32 cellular contexts compared by ENCODE assay signal in the genomic region with DNA sequence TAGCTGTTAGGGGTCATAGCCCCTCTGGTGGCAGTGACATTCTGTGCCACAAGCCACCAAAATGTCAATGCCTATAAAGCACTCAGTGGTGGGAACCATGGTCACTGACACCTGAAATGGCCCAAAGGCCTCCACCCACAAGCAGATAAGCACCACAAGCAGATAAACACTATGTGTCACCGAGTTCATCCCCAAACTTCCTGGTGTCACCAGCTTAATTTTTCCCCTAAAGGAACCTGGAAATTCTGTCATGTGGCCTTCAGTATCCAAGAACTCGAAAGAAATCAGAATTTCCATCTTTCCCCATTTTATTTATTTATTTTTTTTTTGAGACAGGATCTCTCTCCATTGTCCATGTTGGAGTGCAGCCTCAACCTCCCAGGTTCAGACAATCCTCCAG. TPM values are rescaled to one million over a fixed set of nuclear protein-coding genes. Genes with fewer than 3 reads are reported as not detected.
"Had no signal": no experiment of that assay in that cellular context is flagged by ENCODE, and none has a peak within 500 bp of the region (broad histone marks: within the 10 kb centered on the region; RNA-seq: fewer than 3 reads in every experiment).

No MANE protein-coding gene starts in this region.

- H3K27me3 ChIP-seq: stomach, suprapubic skin, testis, thyroid gland, tibial artery, tibial nerve, transverse colon, upper lobe of left lung, upper lobe of right lung, uterus, vagina had no signal

- H3K9me3 ChIP-seq: stomach, suprapubic skin, testis, thoracic aorta, thyroid gland, tibial artery, tibial nerve, transverse colon, upper lobe of left lung, upper lobe of right lung, uterus, vagina had no signal

- DNase-seq: stimulated activated CD4-positive, alpha-beta T cell treated with anti-CD3 and anti-CD28 coated beads, Interleukin-2, amount 100 ng/mL, for 48 hours; stimulated activated CD4-positive, alpha-beta T cell treated with anti-CD3 and anti-CD28 coated beads, Interleukin-4, amount 100 ng/mL, for 1 hour; stimulated activated CD4-positive, alpha-beta T cell treated with anti-CD3 and anti-CD28 coated beads, Interleukin-4, amount 100 ng/mL, for 24 hours; stimulated activated CD4-positive, alpha-beta T cell treated with anti-CD3 and anti-CD28 coated beads, Interleukin-4, amount 100 ng/mL, for 4 hours; stimulated activated CD8-positive, alpha-beta memory T cell treated with anti-CD3 and anti-CD28 coated beads, Interleukin-4, amount 100 ng/mL, for 48 hours; stimulated activated naive B cell treated with anti-CD40 and anti-IgM and Interleukin-4, amounts not matched to agents 10 μg/mL and 1 μg/mL and 100 μg/mL, for 72 hours; stimulated activated naive CD4-positive, alpha-beta T cell; stimulated activated naive CD4-positive, alpha-beta T cell treated with Interleukin-2 at 50 U/mL for 16 hours; stimulated activated naive CD8-positive, alpha-beta T cell treated with anti-CD3 and anti-CD28 coated beads, Interleukin-15, amount 100 ng/mL, for 72 hours; stimulated activated naive CD8-positive, alpha-beta T cell treated with anti-CD3 and anti-CD28 coated beads, Interleukin-15, Interleukin-2, amounts not matched to agents 100 U/mL and 50 U/mL, for 24 hours; stomach; substantia nigra; testis; thyroid gland; transverse colon; upper lobe of left lung; upper lobe of right lung; uterus had no signal

- H3K27me3 Mint-ChIP-seq: stimulated activated memory B cell treated with anti-CD40 and anti-IgM and Interleukin-4, amounts not matched to agents 10 μg/mL and 1 μg/mL and 100 μg/mL, for 72 hours; stimulated activated naive B cell treated with anti-CD40 and anti-IgM and Interleukin-4, amounts not matched to agents 10 μg/mL and 1 μg/mL and 100 μg/mL, for 72 hours; stimulated activated naive CD8-positive, alpha-beta T cell treated with anti-CD3 and anti-CD28 coated beads, Interleukin-15, amount 100 ng/mL, for 72 hours; stimulated activated naive CD8-positive, alpha-beta T cell treated with anti-CD3 and anti-CD28 coated beads, Interleukin-15, Interleukin-2, amounts not matched to agents 100 ng/mL and 50 ng/mL, for 24 hours had no signal

- H3K36me3 ChIP-seq: thyroid gland, transverse colon, uterus, vagina had no signal

- FAIRE-seq: urothelium cell line had no signal

- H3K4me3 Mint-ChIP-seq: stimulated activated effector memory CD8-positive, alpha-beta T cell treated with anti-CD3 and anti-CD28 coated beads, Interleukin-12 subunit alpha, Interleukin-12 subunit beta, amount 100 ng/mL, for 72 hours; stimulated activated memory B cell treated with anti-CD40 and anti-IgM and Interleukin-4, amounts not matched to agents 10 μg/mL and 1 μg/mL and 100 μg/mL, for 72 hours; stimulated activated naive B cell treated with anti-CD40 and anti-IgM and Interleukin-4, amounts not matched to agents 10 μg/mL and 1 μg/mL and 100 μg/mL, for 72 hours; stimulated activated naive CD8-positive, alpha-beta T cell treated with anti-CD3 and anti-CD28 coated beads, Interleukin-15, amount 100 ng/mL, for 72 hours; stimulated activated naive CD8-positive, alpha-beta T cell treated with anti-CD3 and anti-CD28 coated beads, Interleukin-15, Interleukin-2, amounts not matched to agents 100 ng/mL and 50 ng/mL, for 24 hours; type B pancreatic cell had no signal

- H3K4me3 ChIP-seq: stomach, suprapubic skin, testis, thoracic aorta, thyroid gland, tibial artery, tibial nerve, transverse colon, upper lobe of left lung, upper lobe of right lung, uterus, vagina had no signal

- H3K27ac ChIP-seq: stomach, suprapubic skin, testis, thoracic aorta, thyroid gland, tibial artery, tibial nerve, transverse colon, upper lobe of left lung, upper lobe of right lung, uterus, vagina had no signal

- H3K27ac Mint-ChIP-seq: stimulated activated memory B cell treated with anti-CD40 and anti-IgM and Interleukin-4, amounts not matched to agents 10 μg/mL and 1 μg/mL and 100 μg/mL, for 72 hours; stimulated activated naive B cell treated with anti-CD40 and anti-IgM and Interleukin-4, amounts not matched to agents 10 μg/mL and 1 μg/mL and 100 μg/mL, for 72 hours; stimulated activated naive CD8-positive, alpha-beta T cell treated with anti-CD3 and anti-CD28 coated beads, Interleukin-15, amount 100 ng/mL, for 72 hours; type B pancreatic cell had no signal

- ATAC-seq: stimulated activated effector memory CD8-positive, alpha-beta T cell treated with anti-CD3 and anti-CD28 coated beads, Interleukin-12 subunit alpha, Interleukin-12 subunit beta, amount 100 ng/mL, for 72 hours; stimulated activated memory B cell treated with anti-CD40 and anti-IgM and Interleukin-4, amounts not matched to agents 10 μg/mL and 1 μg/mL and 100 μg/mL, for 72 hours; stimulated activated naive B cell treated with anti-CD40 and anti-IgM and Interleukin-4, amounts not matched to agents 10 μg/mL and 1 μg/mL and 100 μg/mL, for 72 hours; stimulated activated naive CD8-positive, alpha-beta T cell treated with anti-CD3 and anti-CD28 coated beads, Interleukin-15, amount 100 ng/mL, for 72 hours; stimulated activated naive CD8-positive, alpha-beta T cell treated with anti-CD3 and anti-CD28 coated beads, Interleukin-15, Interleukin-2, amounts not matched to agents 100 U/mL and 50 U/mL, for 24 hours; upper lobe of right lung had no signal

- H3K4me1 ChIP-seq: uterus had no signal

RNA-seq across cellular contexts. Expression of gene C2orf78, which starts 43.2 kb away (rescaled TPM):
- total RNA-seq: stomach, subcutaneous adipose tissue, suprapubic skin, temporal lobe, thoracic aorta, thyroid gland, tibial nerve, transverse colon, upper lobe of left lung, upper lobe of right lung, ureter, urinary bladder, uterus, vagina had no signal
- polyA plus RNA-seq: stomach, urinary bladder had no signal
